In genomic region chr4:113292371-113293042, GRCh38 we compare ENCODE assay signal across 8 cellular contexts.
DNase-seq lines count a peak whose midpoint lies in the region; ATAC-seq and TF ChIP-seq lines count a peak whose summit lies in the region.
"Had no signal": no experiment of that assay in that cellular context is flagged by ENCODE, and none has a peak within 500 bp of the region (broad histone marks: within the 10 kb centered on the region; RNA-seq: fewer than 3 reads in every experiment).

No MANE protein-coding gene starts in this region.

- no peaks in the 10 kb centered on the region for H3K9me3 Mint-ChIP-seq in activated T-helper 1 cell treated with anti-CD3 and anti-CD28 coated beads, Interleukin-12 subunit alpha, Interleukin-12 subunit beta, Interleukin-2, Interleukin-4 antibody, amounts not matched to agents 30 ng/mL and 10 ng/mL and 1 ng/mL, durations not matched to agents 14 hours and 24 hours and 36 hours

- peak overlapping the region in 3 of 4 donors; percentile 51 to 85 (median 67) for H3K27ac ChIP-seq in tibial nerve

- intact Hi-C loops in mucosa of descending colon (cut with DNase I, micrococcal nuclease): no loop called here
- intact Hi-C loops in activated T-helper 1 cell treated with anti-CD3 and anti-CD28 coated beads, Interleukin-12 subunit alpha, Interleukin-12 subunit beta, Interleukin-2, Interleukin-4 antibody, amounts not matched to agents 30 ng/mL and 10 ng/mL and 1 ng/mL, durations not matched to agents 14 hours and 24 hours and 36 hours (cut with micrococcal nuclease): no loop called here

- H3K4me3 Mint-ChIP-seq in activated T-helper 1 cell treated with anti-CD3 and anti-CD28 coated beads, Interleukin-12 subunit alpha, Interleukin-12 subunit beta, Interleukin-2, Interleukin-4 antibody, amounts not matched to agents 30 ng/mL and 10 ng/mL and 1 ng/mL, durations not matched to agents 14 hours and 24 hours and 36 hours: no peak overlapping the region

- ATAC-seq in mucosa of descending colon: peak; percentile 60
- ATAC-seq in activated CD4-positive, CD25-positive, alpha-beta regulatory T cell treated with anti-CD3 and anti-CD28 coated beads, Interleukin-2, amount 50 U/mL, for 24 hours: no peak

- no peaks in the 10 kb centered on the region for H3K4me1 Mint-ChIP-seq in activated T-helper 1 cell treated with anti-CD3 and anti-CD28 coated beads, Interleukin-12 subunit alpha, Interleukin-12 subunit beta, Interleukin-2, Interleukin-4 antibody, amounts not matched to agents 30 ng/mL and 10 ng/mL and 1 ng/mL, durations not matched to agents 14 hours and 24 hours and 36 hours (ENCODE audit: low read depth)

- TF ChIP-seq POLR2A in tibial nerve (IDR thresholded peaks at IDR 0.05): no peak

- H3K27ac Mint-ChIP-seq in activated T-helper 1 cell treated with anti-CD3 and anti-CD28 coated beads, Interleukin-12 subunit alpha, Interleukin-12 subunit beta, Interleukin-2, Interleukin-4 antibody, amounts not matched to agents 30 ng/mL and 10 ng/mL and 1 ng/mL, durations not matched to agents 14 hours and 24 hours and 36 hours: no peak overlapping the region

- H3K36me3 Mint-ChIP-seq in activated T-helper 1 cell treated with anti-CD3 and anti-CD28 coated beads, Interleukin-12 subunit alpha, Interleukin-12 subunit beta, Interleukin-2, Interleukin-4 antibody, amounts not matched to agents 30 ng/mL and 10 ng/mL and 1 ng/mL, durations not matched to agents 14 hours and 24 hours and 36 hours (ENCODE audit: low read depth): no peaks in the 10 kb centered on the region

- no peak for TF ChIP-seq EP300 in tibial nerve (IDR thresholded peaks at IDR 0.05)

- no peak overlapping the region for H3K4me3 ChIP-seq in mucosa of descending colon
- H3K4me3 ChIP-seq in tibial nerve: peak overlapping the region in 3 of 4 donors; percentile 6 to 35 (median 21)

- H3K27me3 Mint-ChIP-seq in activated T-helper 1 cell treated with anti-CD3 and anti-CD28 coated beads, Interleukin-12 subunit alpha, Interleukin-12 subunit beta, Interleukin-2, Interleukin-4 antibody, amounts not matched to agents 30 ng/mL and 10 ng/mL and 1 ng/mL, durations not matched to agents 14 hours and 24 hours and 36 hours (ENCODE audit: insufficient read depth): peaks cover 6% of the 10 kb centered on the region

- no peaks in the 10 kb centered on the region for H3K36me3 ChIP-seq in mucosa of descending colon (ENCODE audit: low read depth)
- peaks cover 0 to 8% (median 0%) of the 10 kb centered on the region in 3 donors for H3K36me3 ChIP-seq in tibial nerve

- H3K4me1 ChIP-seq in mucosa of descending colon (ENCODE audit: low read depth) (no peaks in the 10 kb centered on the region), tibial nerve (peaks cover 0 to 37% (median 2%) of the 10 kb centered on the region in 4 donors)

- H3K27me3 ChIP-seq in tibial nerve: no peaks in the 10 kb centered on the region

- TF ChIP-seq CTCF in mucosa of descending colon (IDR thresholded peaks at IDR 0.05) (no peak), tibial nerve (IDR thresholded peaks at IDR 0.05) (no peak)

- H3K9me3 ChIP-seq in mucosa of descending colon (no peaks in the 10 kb centered on the region), tibial nerve (no peaks in the 10 kb centered on the region)

- 29 to 42% methylated on average over 21 of the region's 21 CpGs for WGBS in tibial nerve, 2 donors

- DNase-seq in NCI-H2227 treated with DMSO at 0.1 percent for 48 hours (lab: John Stamatoyannopoulos, UW) (peak; percentile 48), fibroblast of gingiva (ENCODE audit: low read depth) (peak; percentile 79), mucosa of descending colon (peak; percentile 29 to 54 (median 44)), tibial nerve (ENCODE audit: low spot score in 2 of 2) (no peak)
- DNase-seq in activated T-helper 1 cell treated with anti-CD3 and anti-CD28 coated beads, Interleukin-12 subunit alpha, Interleukin-12 subunit beta, Interleukin-2, Interleukin-4 antibody, amounts not matched to agents 30 ng/mL and 10 ng/mL and 1 ng/mL, durations not matched to agents 14 hours and 24 hours and 36 hours (ENCODE audit: low spot score): no peak
- DNase-seq in stimulated activated CD4-positive, alpha-beta T cell treated with anti-CD3 and anti-CD28 coated beads, Interleukin-15, amount 100 ng/mL, for 24 hours: no peak
- DNase-seq: NCI-H1092 treated with DMSO at 0.1 percent for 48 hours had no signal

Comparison
In these comparisons a context has a peak if more than half of its experiments do, and no peak if none do; other contexts are left out.
1. DNase-seq: peak in NCI-H2227 treated with DMSO at 0.1 percent for 48 hours (single experiment), fibroblast of gingiva (single experiment) and mucosa of descending colon (3 of 3); none in tibial nerve (0 of 2), activated T-helper 1 cell treated with anti-CD3 and anti-CD28 coated beads, Interleukin-12 subunit alpha, Interleukin-12 subunit beta, Interleukin-2, Interleukin-4 antibody, amounts not matched to agents 30 ng/mL and 10 ng/mL and 1 ng/mL, durations not matched to agents 14 hours and 24 hours and 36 hours (single experiment) and stimulated activated CD4-positive, alpha-beta T cell treated with anti-CD3 and anti-CD28 coated beads, Interleukin-15, amount 100 ng/mL, for 24 hours (single experiment).